ENCODE assay signal across 8 cellular contexts in genomic region chr20:3932277-3933073, GRCh38. TPM values are rescaled to one million over a fixed set of nuclear protein-coding genes. Genes with fewer than 3 reads are reported as not detected.
DNase-seq lines count a peak whose midpoint lies in the region; FAIRE-seq and TF ChIP-seq lines count a peak whose summit lies in the region.

No MANE protein-coding gene starts in this region.

- 34% methylated on average over 10 of the region's 10 CpGs for WGBS in esophagus muscularis mucosa

- no peak overlapping the region for H3K9ac ChIP-seq in rectal smooth muscle tissue (ENCODE audit: low read length)

- H3K27ac ChIP-seq in esophagus muscularis mucosa (replicated peaks in 1 of 4) (peak overlapping the region; percentile 68 to 73 (median 70)), rectal smooth muscle tissue (ENCODE audit: low read depth, low read length) (peak overlapping the region; percentile 50)

- peak overlapping the region; percentile 48 to 61 (median 52) for H3K4me3 ChIP-seq in esophagus muscularis mucosa
- H3K4me3 ChIP-seq in rectal smooth muscle tissue (ENCODE audit: low read length): peak overlapping the region; percentile 58

- TF ChIP-seq CTCF in esophagus muscularis mucosa (IDR thresholded peaks at IDR 0.05): no peak

- H3K4me1 ChIP-seq in esophagus muscularis mucosa (peaks cover 41 to 75% (median 66%) of the 10 kb centered on the region in 4 donors), rectal smooth muscle tissue (ENCODE audit: control insufficient read depth, insufficient read depth, low read length) (peaks cover 23% of the 10 kb centered on the region)

- TF ChIP-seq POLR2A in esophagus muscularis mucosa (IDR thresholded peaks at IDR 0.05; ENCODE audit: low read depth) (no peak), GM12891 (IDR thresholded peaks at IDR 0.05; ENCODE audit: low read depth, low read length) (no peak)

- H3K27me3 ChIP-seq in esophagus muscularis mucosa (no peaks in the 10 kb centered on the region), rectal smooth muscle tissue (ENCODE audit: control insufficient read depth, insufficient read depth, low read length) (no peaks in the 10 kb centered on the region)

- DNase-seq in Daoy (ENCODE audit: low read depth) (peak; percentile 41), RPMI8226 (peak; percentile 51), esophagus muscularis mucosa (ENCODE audit: extremely low spot score) (no peak), GM12891 (ENCODE audit: insufficient read length, low spot score) (no peak), NCI-H1092 (lab: John Stamatoyannopoulos, UW) (no peak), NK-92 (lab: John Stamatoyannopoulos, UW; ENCODE audit: unreplicated experiment) (no peak)
- DNase-seq in stimulated activated CD4-positive, alpha-beta T cell treated with anti-CD3 and anti-CD28 coated beads, Interleukin-4, amount 100 ng/mL, for 4 hours: no peak

- H3K9me3 ChIP-seq in esophagus muscularis mucosa: no peaks in the 10 kb centered on the region

- no peak for FAIRE-seq in GM12891 (lab: Jason Lieb, UNC)

- no peak for TF ChIP-seq EP300 in esophagus muscularis mucosa (IDR thresholded peaks at IDR 0.05)

- H3K36me3 ChIP-seq in esophagus muscularis mucosa (peaks cover 0 to 10% (median 0%) of the 10 kb centered on the region in 4 donors), rectal smooth muscle tissue (ENCODE audit: control insufficient read depth, insufficient read depth, low read length) (no peaks in the 10 kb centered on the region)

- intact Hi-C loops in esophagus muscularis mucosa (cut with DNase I): no loop called here

TF ChIP-seq in GM12891, 5 proteins besides CTCF, POLR2A, EP300 and RAD21:
- TF ChIP-seq POU2F2 (IDR thresholded peaks at IDR 0.05; ENCODE audit: low read depth, low read length): no peak
- TF ChIP-seq TAF1 (IDR thresholded peaks at IDR 0.05; ENCODE audit: low read depth, low read length): no peak
- TF ChIP-seq SPI1 (IDR thresholded peaks at IDR 0.05; ENCODE audit: low read depth, low read length): no peak
- no peak for TF ChIP-seq PAX5 (IDR thresholded peaks at IDR 0.05; ENCODE audit: insufficient read depth, low read length, severe bottlenecking)
- no peak for TF ChIP-seq POLR2AphosphoS5 (IDR thresholded peaks at IDR 0.05; ENCODE audit: low read depth, low read length)
TF ChIP-seq in GM12891: peak in this region for 0.

RNA-seq across cellular contexts. Expression of gene PANK2, which starts 43.3 kb away (rescaled TPM):
- total RNA-seq in Daoy (2014; rRNA removed; shearing (Covaris generic)): 62.3 and 69.2 TPM in 2 replicates
- 10 to 100 TPM; 42.8 to 52.1 (median 46.6) TPM for total RNA-seq in esophagus muscularis mucosa
- polyA plus RNA-seq in GM12891 (2012; ENCODE audit: low read depth, missing spikeins): 25.2 TPM

Comparison
In these comparisons a context has a peak if more than half of its experiments do, and no peak if none do; other contexts are left out.
1. DNase-seq: peak in Daoy (single experiment) and RPMI8226 (single experiment); none in esophagus muscularis mucosa (single experiment), GM12891 (single experiment), stimulated activated CD4-positive, alpha-beta T cell treated with anti-CD3 and anti-CD28 coated beads, Interleukin-4, amount 100 ng/mL, for 4 hours (0 of 2), NCI-H1092 (single experiment) and NK-92 (single experiment).